ENCODE assay signal across 10 cellular contexts in the genomic region with DNA sequence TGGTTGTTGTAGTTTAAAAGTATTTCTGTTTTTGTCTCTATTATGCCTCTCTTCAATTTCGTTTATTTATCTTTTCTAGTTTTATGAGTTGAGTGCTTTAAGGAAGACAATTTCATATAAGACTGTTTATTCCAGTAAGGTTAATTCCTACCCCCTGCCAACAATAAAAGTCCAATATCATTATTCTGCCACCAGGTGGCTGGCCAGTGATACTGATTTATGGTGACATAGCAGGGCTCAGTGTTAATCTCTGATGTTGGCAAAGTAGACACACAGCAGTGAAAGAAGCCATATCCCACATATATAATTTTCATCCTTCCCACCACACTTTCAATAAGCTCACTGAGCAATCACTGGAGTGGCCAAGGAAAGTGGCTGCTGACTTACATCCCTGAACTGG.
DNase-seq lines count a peak whose midpoint lies in the region; ATAC-seq and TF ChIP-seq lines count a peak whose summit lies in the region.
"Had no signal": no experiment of that assay in that cellular context is flagged by ENCODE, and none has a peak within 500 bp of the region (broad histone marks: within the 10 kb centered on the region; RNA-seq: fewer than 3 reads in every experiment).

No MANE protein-coding gene starts in this region.

- TF ChIP-seq CTCF in GM12873 (IDR thresholded peaks at IDR 0.05; ENCODE audit: insufficient read depth, low read depth, low read length, missing control alignments) (peak; percentile 24), NB4 (IDR thresholded peaks at IDR 0.05; ENCODE audit: low read depth, low read length) (no peak), epithelial cell of esophagus (IDR thresholded peaks at IDR 0.05; ENCODE audit: insufficient read depth, low read depth, low read length, missing control alignments) (peak; percentile 68), progenitor cell of endocrine pancreas (IDR thresholded peaks at IDR 0.05; ENCODE audit: unreplicated experiment) (peak; percentile 37)

- H3K27me3 Mint-ChIP-seq in progenitor cell of endocrine pancreas = no peaks in the 10 kb centered on the region
- no peaks in the 10 kb centered on the region for H3K27me3 Mint-ChIP-seq in activated T-helper 17 cell treated with anti-CD3 and anti-CD28 coated beads, Interleukin-2, amount 50 U/mL, for 72 hours

- no peaks in the 10 kb centered on the region for H3K4me1 Mint-ChIP-seq in progenitor cell of endocrine pancreas (ENCODE audit: low read depth)
- no peaks in the 10 kb centered on the region for H3K4me1 Mint-ChIP-seq in activated T-helper 17 cell treated with anti-CD3 and anti-CD28 coated beads, Interleukin-2, amount 50 U/mL, for 72 hours
- H3K4me1 Mint-ChIP-seq: brain; naive thymus-derived CD8-positive, alpha-beta T cell had no signal

- ATAC-seq in GM21576 (IDR thresholded peaks at IDR 0.05; ENCODE audit: unreplicated experiment) = no peak
- ATAC-seq in activated T-helper 17 cell treated with anti-CD3 and anti-CD28 coated beads, Interleukin-2, amount 50 U/mL, for 72 hours (replicated peaks) = no peak
- ATAC-seq: naive thymus-derived CD8-positive, alpha-beta T cell had no signal

- no peak overlapping the region for H3K4me3 Mint-ChIP-seq in progenitor cell of endocrine pancreas (ENCODE audit: low read depth)
- no peak overlapping the region for H3K4me3 Mint-ChIP-seq in activated T-helper 17 cell treated with anti-CD3 and anti-CD28 coated beads, Interleukin-2, amount 50 U/mL, for 72 hours
- H3K4me3 Mint-ChIP-seq: brain; naive thymus-derived CD8-positive, alpha-beta T cell had no signal

- DNase-seq in NB4 (ENCODE audit: low read depth) = peak; percentile 4
- peak; percentile 57 for DNase-seq in epithelial cell of esophagus (ENCODE audit: low read depth)
- DNase-seq in progenitor cell of endocrine pancreas (ENCODE audit: low spot score, unreplicated experiment) = no peak
- no peak for DNase-seq in NCI-H1436 treated with DMSO at 0.1 percent for 48 hours (lab: John Stamatoyannopoulos, UW)
- no peak for DNase-seq in activated T-cell treated with anti-CD3 and anti-CD28 coated beads for 4 hours
- DNase-seq: naive thymus-derived CD8-positive, alpha-beta T cell had no signal

- peaks cover 2% of the 10 kb centered on the region for H3K36me3 Mint-ChIP-seq in progenitor cell of endocrine pancreas (ENCODE audit: insufficient read depth)
- H3K36me3 Mint-ChIP-seq in activated T-helper 17 cell treated with anti-CD3 and anti-CD28 coated beads, Interleukin-2, amount 50 U/mL, for 72 hours (ENCODE audit: low read depth) = no peaks in the 10 kb centered on the region

- H3K9me3 Mint-ChIP-seq in progenitor cell of endocrine pancreas (ENCODE audit: low read depth) = peaks cover 13% of the 10 kb centered on the region
- H3K9me3 Mint-ChIP-seq in activated T-helper 17 cell treated with anti-CD3 and anti-CD28 coated beads, Interleukin-2, amount 50 U/mL, for 72 hours = no peaks in the 10 kb centered on the region

- no peak overlapping the region for H3K27ac Mint-ChIP-seq in progenitor cell of endocrine pancreas
- no peak overlapping the region for H3K27ac Mint-ChIP-seq in activated T-helper 17 cell treated with anti-CD3 and anti-CD28 coated beads, Interleukin-2, amount 50 U/mL, for 72 hours
- H3K27ac Mint-ChIP-seq: brain; naive thymus-derived CD8-positive, alpha-beta T cell had no signal

- H3K4me3 ChIP-seq in NB4 (ENCODE audit: low read depth, low read length) = no peak overlapping the region
- no peak overlapping the region for H3K4me3 ChIP-seq in epithelial cell of esophagus (ENCODE audit: low read length)

- no peak for TF ChIP-seq POLR2A in NB4 (IDR thresholded peaks at IDR 0.05; ENCODE audit: extremely low read depth, insufficient read length)

Comparison
In these comparisons a context has a peak if more than half of its experiments do, and no peak if none do; other contexts are left out.
1. DNase-seq: peak in NB4 (single experiment) and epithelial cell of esophagus (single experiment); none in progenitor cell of endocrine pancreas (single experiment), NCI-H1436 treated with DMSO at 0.1 percent for 48 hours (single experiment) and activated T-cell treated with anti-CD3 and anti-CD28 coated beads for 4 hours (single experiment).